In genomic region chrX:64218023-64218422, GRCh38 we compare ENCODE assay signal across 27 cellular contexts. TPM values are rescaled to one million over a fixed set of nuclear protein-coding genes. Genes with fewer than 3 reads are reported as not detected.
"Had no signal": no experiment of that assay in that cellular context is flagged by ENCODE, and none has a peak within 500 bp of the region (broad histone marks: within the 10 kb centered on the region; RNA-seq: fewer than 3 reads in every experiment).

No MANE protein-coding gene starts in this region.

- H3K4me1 ChIP-seq: foreskin keratinocyte, gastroesophageal sphincter, heart right ventricle, left lung, lower lobe of right lung had no signal

- H3K9me3 ChIP-seq: gastroesophageal sphincter, heart right ventricle, left lung, lower lobe of right lung, mucosa of descending colon had no signal

- H3K36me3 ChIP-seq: gastroesophageal sphincter, heart right ventricle, left lung, lower lobe of right lung had no signal

- H3K4me3 ChIP-seq: gastroesophageal sphincter, heart right ventricle, left lung, lower lobe of right lung, mucosa of descending colon had no signal

- DNase-seq: cerebellar nuclear complex; cortex of kidney; effector CD8-positive, alpha-beta T cell; effector memory CD8-positive, alpha-beta T cell; endodermal cell; erythroblast; foreskin keratinocyte; heart right ventricle; hippocampal formation; left cardiac atrium; left lung; left ventricle myocardium superior; lower lobe of right lung; mesenchymal stem cell; mucosa of descending colon had no signal

- H3K36me3 Mint-ChIP-seq: mesothelial cell of epicardium had no signal

- H3K4me3 Mint-ChIP-seq: dendritic cell treated with granulocyte-macrophage colony-stimulating factor and Interleukin-4, amounts not matched to agents 40 ng/mL and 50 ng/mL, for 4 days; effector memory CD8-positive, alpha-beta T cell; endodermal cell; mesothelial cell of epicardium had no signal

- H3K27ac Mint-ChIP-seq: dendritic cell treated with granulocyte-macrophage colony-stimulating factor and Interleukin-4, amounts not matched to agents 40 ng/mL and 50 ng/mL, for 4 days; effector memory CD8-positive, alpha-beta T cell; endodermal cell; mesothelial cell of epicardium had no signal

- H3K4me1 Mint-ChIP-seq: endodermal cell, mesothelial cell of epicardium had no signal

- H3K27me3 Mint-ChIP-seq: dendritic cell treated with granulocyte-macrophage colony-stimulating factor and Interleukin-4, amounts not matched to agents 40 ng/mL and 50 ng/mL, for 4 days; effector memory CD8-positive, alpha-beta T cell had no signal

- H3K9me3 Mint-ChIP-seq: dendritic cell treated with granulocyte-macrophage colony-stimulating factor and Interleukin-4, amounts not matched to agents 40 ng/mL and 50 ng/mL, for 4 days; effector memory CD8-positive, alpha-beta T cell had no signal

- H3K27me3 ChIP-seq: foreskin keratinocyte, gastroesophageal sphincter, left lung had no signal

- H3K27ac ChIP-seq: epithelial cell of prostate, foreskin keratinocyte, gastroesophageal sphincter, heart right ventricle, left lung, lower lobe of right lung had no signal

- ATAC-seq: effector memory CD8-positive, alpha-beta T cell; esophagus mucosa; foreskin keratinocyte; gastroesophageal sphincter; heart right ventricle; left cardiac atrium; left lung; left ventricle myocardium superior; lower lobe of right lung; mucosa of descending colon had no signal

RNA-seq across cellular contexts. Expression of gene ASB12, which starts 12.4 kb away (rescaled TPM):
- total RNA-seq: dermis microvascular lymphatic vessel endothelial cell, esophagus mucosa, fibroblast of lung, fibroblast of villous mesenchyme, gastroesophageal sphincter, kidney epithelial cell, lower lobe of right lung, lung microvascular endothelial cell, mesenteric fat pad had no signal
- polyA plus RNA-seq: fibroblast of lung, foreskin keratinocyte, keratinocyte had no signal
